ENCODE assay signal across 1 cellular context in the genomic region with DNA sequence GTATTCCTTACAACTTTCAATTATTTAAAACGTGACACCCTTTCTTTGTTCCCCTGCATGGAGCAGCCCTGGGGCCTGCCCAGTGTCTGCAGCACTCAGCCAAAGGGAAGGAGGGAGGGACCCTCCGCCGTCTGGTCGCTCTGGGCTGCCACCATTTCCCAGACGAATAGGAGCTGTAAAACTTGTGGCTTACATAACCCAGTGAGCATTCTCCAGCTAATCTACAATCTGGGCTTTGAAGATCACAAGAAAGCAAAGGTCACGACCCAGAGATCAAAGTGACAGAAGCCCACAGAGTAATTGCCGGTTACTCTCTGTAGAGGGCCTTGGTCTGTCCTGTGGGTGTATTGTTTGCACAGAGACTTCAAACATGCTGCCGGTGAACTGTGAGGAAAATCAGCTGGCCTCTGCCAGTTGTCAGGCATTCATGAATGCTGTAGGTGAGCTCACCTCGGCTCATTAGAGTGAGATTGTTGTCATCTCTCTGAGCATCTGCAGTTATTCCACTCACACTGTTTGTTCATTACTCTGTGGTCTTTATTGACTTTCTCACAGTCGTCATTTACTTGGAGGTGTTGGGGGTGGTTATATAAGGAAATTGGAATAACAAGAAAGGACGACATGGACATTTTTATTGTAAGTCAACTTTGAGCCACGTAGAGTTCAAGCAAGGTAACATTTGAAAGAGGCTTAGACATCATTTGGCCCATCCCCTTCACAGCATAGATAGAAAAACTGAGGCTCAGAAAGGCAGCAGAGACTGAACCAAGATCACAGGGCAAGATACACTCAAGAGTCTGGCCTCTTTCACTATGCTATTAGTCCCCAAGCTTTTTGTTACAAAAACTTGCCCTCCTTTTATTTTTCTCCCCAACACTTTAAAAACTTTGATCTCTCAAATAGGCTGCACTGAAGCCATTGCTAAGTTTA.
TF ChIP-seq lines count a peak whose summit lies in the region.

No MANE protein-coding gene starts in this region.

TF ChIP-seq in HepG2, 621 proteins besides CTCF, POLR2A, EP300 and RAD21 (continued from another document and continues in another):
- TF ChIP-seq, protein P1, sequence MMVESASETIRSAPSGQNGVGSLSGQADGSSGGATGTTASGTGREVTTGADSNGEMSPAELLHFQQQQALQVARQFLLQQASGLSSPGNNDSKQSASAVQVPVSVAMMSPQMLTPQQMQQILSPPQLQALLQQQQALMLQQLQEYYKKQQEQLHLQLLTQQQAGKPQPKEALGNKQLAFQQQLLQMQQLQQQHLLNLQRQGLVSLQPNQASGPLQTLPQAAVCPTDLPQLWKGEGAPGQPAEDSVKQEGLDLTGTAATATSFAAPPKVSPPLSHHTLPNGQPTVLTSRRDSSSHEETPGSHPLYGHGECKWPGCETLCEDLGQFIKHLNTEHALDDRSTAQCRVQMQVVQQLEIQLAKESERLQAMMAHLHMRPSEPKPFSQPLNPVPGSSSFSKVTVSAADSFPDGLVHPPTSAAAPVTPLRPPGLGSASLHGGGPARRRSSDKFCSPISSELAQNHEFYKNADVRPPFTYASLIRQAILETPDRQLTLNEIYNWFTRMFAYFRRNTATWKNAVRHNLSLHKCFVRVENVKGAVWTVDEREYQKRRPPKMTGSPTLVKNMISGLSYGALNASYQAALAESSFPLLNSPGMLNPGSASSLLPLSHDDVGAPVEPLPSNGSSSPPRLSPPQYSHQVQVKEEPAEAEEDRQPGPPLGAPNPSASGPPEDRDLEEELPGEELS (CRISPR knock-in tag; IDR thresholded peaks at IDR 0.05), result peak; percentile 98
- TF ChIP-seq NKX3-1 (CRISPR knock-in tag; IDR thresholded peaks at IDR 0.05) (peak; percentile 97), SRF (IDR thresholded peaks at IDR 0.05; ENCODE audit: low read depth, low read length) (no peak), FOXK2 (IDR thresholded peaks at IDR 0.05) (peak; percentile 66; the same call in 1 of the 2 replicates), ATAD3A (CRISPR knock-in tag; IDR thresholded peaks at IDR 0.05) (no peak), HOXD1 (CRISPR knock-in tag; IDR thresholded peaks at IDR 0.05) (peak; percentile 99), BORCS8-MEF2B (CRISPR knock-in tag; IDR thresholded peaks at IDR 0.05) (peak; percentile 78; the same call in 1 of the 2 replicates), PHF5A (CRISPR knock-in tag; IDR thresholded peaks at IDR 0.05; ENCODE audit: low read depth, unreplicated experiment) (peak; percentile 81), ZNF737 (CRISPR knock-in tag; IDR thresholded peaks at IDR 0.05; ENCODE audit: borderline replicate concordance) (no peak; the same call in 1 of the 2 replicates), ZNF296 (CRISPR knock-in tag; conservative IDR thresholded peaks at IDR 0.05) (no peak), POLR2G (IDR thresholded peaks at IDR 0.05; ENCODE audit: low read depth, low read length) (peak; percentile 74), EED (CRISPR knock-in tag; IDR thresholded peaks at IDR 0.05) (no peak), ZNF121 (CRISPR knock-in tag; IDR thresholded peaks at IDR 0.05) (no peak), TOE1 (CRISPR knock-in tag; IDR thresholded peaks at IDR 0.05) (peak; percentile 91), CEBPG (CRISPR knock-in tag; IDR thresholded peaks at IDR 0.05) (peak; percentile 71; the same call in 1 of the 2 replicates), EHMT2 (IDR thresholded peaks at IDR 0.05; ENCODE audit: borderline replicate concordance, low read depth, low read length) (no peak; the same call in 1 of the 2 replicates), KAT8 (CRISPR knock-in tag; IDR thresholded peaks at IDR 0.05) (peak; percentile 85), MEIS1 (CRISPR knock-in tag; IDR thresholded peaks at IDR 0.05; ENCODE audit: borderline replicate concordance) (peak; percentile 98), NCOA5 (CRISPR knock-in tag; IDR thresholded peaks at IDR 0.05) (no peak), ZMAT3 (CRISPR knock-in tag; conservative IDR thresholded peaks at IDR 0.05) (no peak; the same call in 1 of the 2 replicates), ZNF451 (CRISPR knock-in tag; IDR thresholded peaks at IDR 0.05) (no peak), ZNF205 (CRISPR knock-in tag; IDR thresholded peaks at IDR 0.05) (peak; percentile 96), ZNF788 (CRISPR knock-in tag; IDR thresholded peaks at IDR 0.05; ENCODE audit: borderline replicate concordance) (peak; percentile 88; the same call in 1 of the 2 replicates), MIER3 (CRISPR knock-in tag; IDR thresholded peaks at IDR 0.05; ENCODE audit: borderline replicate concordance) (peak; percentile 81), ZNF331 (CRISPR knock-in tag; IDR thresholded peaks at IDR 0.05) (peak; percentile 91), HDAC6 (IDR thresholded peaks at IDR 0.05; ENCODE audit: low read depth, low read length) (no peak), REL (CRISPR knock-in tag; conservative IDR thresholded peaks at IDR 0.05) (no peak), TARDBP (CRISPR knock-in tag; IDR thresholded peaks at IDR 0.05) (peak; percentile 97), RELA (CRISPR knock-in tag; IDR thresholded peaks at IDR 0.05) (peak; percentile 36; the same call in 1 of the 2 replicates), MAZ (IDR thresholded peaks at IDR 0.05; ENCODE audit: borderline replicate concordance, low read depth, low read length) (peak; percentile 61; the same call in 1 of the 2 replicates), MAZ (CRISPR knock-in tag; IDR thresholded peaks at IDR 0.05; ENCODE audit: low read depth) (peak; percentile 71; the same call in 1 of the 2 replicates), KMT2A (CRISPR knock-in tag; IDR thresholded peaks at IDR 0.05) (peak; percentile 73; the same call in 1 of the 2 replicates), ZNF33B (CRISPR knock-in tag; IDR thresholded peaks at IDR 0.05) (peak; percentile 70; the same call in 1 of the 2 replicates), CENPT (CRISPR knock-in tag; IDR thresholded peaks at IDR 0.05; ENCODE audit: low read depth) (no peak), HHEX (CRISPR knock-in tag; IDR thresholded peaks at IDR 0.05) (peak; percentile 93)
- TF ChIP-seq, protein P2, sequence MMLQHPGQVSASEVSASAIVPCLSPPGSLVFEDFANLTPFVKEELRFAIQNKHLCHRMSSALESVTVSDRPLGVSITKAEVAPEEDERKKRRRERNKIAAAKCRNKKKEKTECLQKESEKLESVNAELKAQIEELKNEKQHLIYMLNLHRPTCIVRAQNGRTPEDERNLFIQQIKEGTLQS (CRISPR knock-in tag; IDR thresholded peaks at IDR 0.05), result peak; percentile 76
- TF ChIP-seq, protein P3, sequence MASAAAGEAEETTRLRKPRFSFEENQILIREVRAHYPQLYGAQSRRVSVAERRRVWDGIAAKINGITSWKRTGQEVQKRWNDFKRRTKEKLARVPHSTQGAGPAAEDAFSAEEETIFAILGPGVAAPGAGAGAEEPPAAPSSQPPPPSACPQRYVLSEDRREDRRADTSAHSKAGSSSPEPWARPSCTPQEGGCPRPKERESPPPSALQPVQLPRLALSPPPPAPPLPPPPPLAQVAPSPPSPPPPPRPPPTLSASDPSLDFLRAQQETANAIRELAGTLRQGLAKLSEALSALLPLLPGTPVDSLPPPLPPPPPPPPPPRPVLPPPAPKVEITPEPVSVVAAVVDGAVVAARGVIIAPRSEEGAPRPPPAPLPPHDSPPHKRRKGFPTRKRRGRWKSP (CRISPR knock-in tag; IDR thresholded peaks at IDR 0.05), result peak; percentile 91; the same call in 1 of the 2 replicates
- TF ChIP-seq, protein P4, sequence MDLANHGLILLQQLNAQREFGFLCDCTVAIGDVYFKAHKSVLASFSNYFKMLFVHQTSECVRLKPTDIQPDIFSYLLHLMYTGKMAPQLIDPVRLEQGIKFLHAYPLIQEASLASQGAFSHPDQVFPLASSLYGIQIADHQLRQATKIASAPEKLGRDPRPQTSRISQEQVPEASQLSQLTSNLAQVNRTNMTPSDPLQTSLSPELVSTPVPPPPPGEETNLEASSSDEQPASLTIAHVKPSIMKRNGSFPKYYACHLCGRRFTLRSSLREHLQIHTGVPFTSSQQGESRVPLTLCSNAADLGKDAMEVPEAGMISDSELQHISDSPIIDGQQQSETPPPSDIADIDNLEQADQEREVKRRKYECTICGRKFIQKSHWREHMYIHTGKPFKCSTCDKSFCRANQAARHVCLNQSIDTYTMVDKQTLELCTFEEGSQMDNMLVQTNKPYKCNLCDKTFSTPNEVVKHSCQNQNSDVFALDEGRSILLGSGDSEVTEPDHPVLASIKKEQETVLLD (CRISPR knock-in tag; IDR thresholded peaks at IDR 0.05; ENCODE audit: low read depth), result no peak
- TF ChIP-seq, protein P5, sequence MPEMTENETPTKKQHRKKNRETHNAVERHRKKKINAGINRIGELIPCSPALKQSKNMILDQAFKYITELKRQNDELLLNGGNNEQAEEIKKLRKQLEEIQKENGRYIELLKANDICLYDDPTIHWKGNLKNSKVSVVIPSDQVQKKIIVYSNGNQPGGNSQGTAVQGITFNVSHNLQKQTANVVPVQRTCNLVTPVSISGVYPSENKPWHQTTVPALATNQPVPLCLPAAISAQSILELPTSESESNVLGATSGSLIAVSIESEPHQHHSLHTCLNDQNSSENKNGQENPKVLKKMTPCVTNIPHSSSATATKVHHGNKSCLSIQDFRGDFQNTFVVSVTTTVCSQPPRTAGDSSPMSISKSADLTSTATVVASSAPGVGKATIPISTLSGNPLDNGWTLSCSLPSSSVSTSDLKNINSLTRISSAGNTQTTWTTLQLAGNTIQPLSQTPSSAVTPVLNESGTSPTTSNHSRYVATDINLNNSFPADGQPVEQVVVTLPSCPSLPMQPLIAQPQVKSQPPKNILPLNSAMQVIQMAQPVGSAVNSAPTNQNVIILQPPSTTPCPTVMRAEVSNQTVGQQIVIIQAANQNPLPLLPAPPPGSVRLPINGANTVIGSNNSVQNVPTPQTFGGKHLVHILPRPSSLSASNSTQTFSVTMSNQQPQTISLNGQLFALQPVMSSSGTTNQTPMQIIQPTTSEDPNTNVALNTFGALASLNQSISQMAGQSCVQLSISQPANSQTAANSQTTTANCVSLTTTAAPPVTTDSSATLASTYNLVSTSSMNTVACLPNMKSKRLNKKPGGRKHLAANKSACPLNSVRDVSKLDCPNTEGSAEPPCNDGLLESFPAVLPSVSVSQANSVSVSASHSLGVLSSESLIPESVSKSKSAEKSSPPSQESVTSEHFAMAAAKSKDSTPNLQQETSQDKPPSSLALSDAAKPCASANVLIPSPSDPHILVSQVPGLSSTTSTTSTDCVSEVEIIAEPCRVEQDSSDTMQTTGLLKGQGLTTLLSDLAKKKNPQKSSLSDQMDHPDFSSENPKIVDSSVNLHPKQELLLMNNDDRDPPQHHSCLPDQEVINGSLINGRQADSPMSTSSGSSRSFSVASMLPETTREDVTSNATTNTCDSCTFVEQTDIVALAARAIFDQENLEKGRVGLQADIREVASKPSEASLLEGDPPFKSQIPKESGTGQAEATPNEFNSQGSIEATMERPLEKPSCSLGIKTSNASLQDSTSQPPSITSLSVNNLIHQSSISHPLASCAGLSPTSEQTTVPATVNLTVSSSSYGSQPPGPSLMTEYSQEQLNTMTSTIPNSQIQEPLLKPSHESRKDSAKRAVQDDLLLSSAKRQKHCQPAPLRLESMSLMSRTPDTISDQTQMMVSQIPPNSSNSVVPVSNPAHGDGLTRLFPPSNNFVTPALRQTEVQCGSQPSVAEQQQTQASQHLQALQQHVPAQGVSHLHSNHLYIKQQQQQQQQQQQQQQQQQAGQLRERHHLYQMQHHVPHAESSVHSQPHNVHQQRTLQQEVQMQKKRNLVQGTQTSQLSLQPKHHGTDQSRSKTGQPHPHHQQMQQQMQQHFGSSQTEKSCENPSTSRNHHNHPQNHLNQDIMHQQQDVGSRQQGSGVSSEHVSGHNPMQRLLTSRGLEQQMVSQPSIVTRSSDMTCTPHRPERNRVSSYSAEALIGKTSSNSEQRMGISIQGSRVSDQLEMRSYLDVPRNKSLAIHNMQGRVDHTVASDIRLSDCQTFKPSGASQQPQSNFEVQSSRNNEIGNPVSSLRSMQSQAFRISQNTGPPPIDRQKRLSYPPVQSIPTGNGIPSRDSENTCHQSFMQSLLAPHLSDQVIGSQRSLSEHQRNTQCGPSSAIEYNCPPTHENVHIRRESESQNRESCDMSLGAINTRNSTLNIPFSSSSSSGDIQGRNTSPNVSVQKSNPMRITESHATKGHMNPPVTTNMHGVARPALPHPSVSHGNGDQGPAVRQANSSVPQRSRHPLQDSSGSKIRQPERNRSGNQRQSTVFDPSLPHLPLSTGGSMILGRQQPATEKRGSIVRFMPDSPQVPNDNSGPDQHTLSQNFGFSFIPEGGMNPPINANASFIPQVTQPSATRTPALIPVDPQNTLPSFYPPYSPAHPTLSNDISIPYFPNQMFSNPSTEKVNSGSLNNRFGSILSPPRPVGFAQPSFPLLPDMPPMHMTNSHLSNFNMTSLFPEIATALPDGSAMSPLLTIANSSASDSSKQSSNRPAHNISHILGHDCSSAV (CRISPR knock-in tag; IDR thresholded peaks at IDR 0.05; ENCODE audit: borderline replicate concordance), result no peak
- TF ChIP-seq, protein P6, sequence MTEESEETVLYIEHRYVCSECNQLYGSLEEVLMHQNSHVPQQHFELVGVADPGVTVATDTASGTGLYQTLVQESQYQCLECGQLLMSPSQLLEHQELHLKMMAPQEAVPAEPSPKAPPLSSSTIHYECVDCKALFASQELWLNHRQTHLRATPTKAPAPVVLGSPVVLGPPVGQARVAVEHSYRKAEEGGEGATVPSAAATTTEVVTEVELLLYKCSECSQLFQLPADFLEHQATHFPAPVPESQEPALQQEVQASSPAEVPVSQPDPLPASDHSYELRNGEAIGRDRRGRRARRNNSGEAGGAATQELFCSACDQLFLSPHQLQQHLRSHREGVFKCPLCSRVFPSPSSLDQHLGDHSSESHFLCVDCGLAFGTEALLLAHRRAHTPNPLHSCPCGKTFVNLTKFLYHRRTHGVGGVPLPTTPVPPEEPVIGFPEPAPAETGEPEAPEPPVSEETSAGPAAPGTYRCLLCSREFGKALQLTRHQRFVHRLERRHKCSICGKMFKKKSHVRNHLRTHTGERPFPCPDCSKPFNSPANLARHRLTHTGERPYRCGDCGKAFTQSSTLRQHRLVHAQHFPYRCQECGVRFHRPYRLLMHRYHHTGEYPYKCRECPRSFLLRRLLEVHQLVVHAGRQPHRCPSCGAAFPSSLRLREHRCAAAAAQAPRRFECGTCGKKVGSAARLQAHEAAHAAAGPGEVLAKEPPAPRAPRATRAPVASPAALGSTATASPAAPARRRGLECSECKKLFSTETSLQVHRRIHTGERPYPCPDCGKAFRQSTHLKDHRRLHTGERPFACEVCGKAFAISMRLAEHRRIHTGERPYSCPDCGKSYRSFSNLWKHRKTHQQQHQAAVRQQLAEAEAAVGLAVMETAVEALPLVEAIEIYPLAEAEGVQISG (CRISPR knock-in tag; IDR thresholded peaks at IDR 0.05), result peak; percentile 87
- TF ChIP-seq, protein P7, sequence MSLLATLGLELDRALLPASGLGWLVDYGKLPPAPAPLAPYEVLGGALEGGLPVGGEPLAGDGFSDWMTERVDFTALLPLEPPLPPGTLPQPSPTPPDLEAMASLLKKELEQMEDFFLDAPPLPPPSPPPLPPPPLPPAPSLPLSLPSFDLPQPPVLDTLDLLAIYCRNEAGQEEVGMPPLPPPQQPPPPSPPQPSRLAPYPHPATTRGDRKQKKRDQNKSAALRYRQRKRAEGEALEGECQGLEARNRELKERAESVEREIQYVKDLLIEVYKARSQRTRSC (CRISPR knock-in tag; IDR thresholded peaks at IDR 0.05; ENCODE audit: low read depth), result no peak
